Comparison of ENCODE assay signal across 27 cellular contexts in genomic region chr12:45939759-45940158, GRCh38.
"Had no signal": no experiment of that assay in that cellular context is flagged by ENCODE, and none has a peak within 500 bp of the region (broad histone marks: within the 10 kb centered on the region; RNA-seq: fewer than 3 reads in every experiment).

No MANE protein-coding gene starts in this region.

- H3K36me3 ChIP-seq: ovary had no signal

- DNase-seq: dorsolateral prefrontal cortex; effector CD4-positive, alpha-beta T cell; foreskin fibroblast; heart left ventricle; hippocampal formation; left cardiac atrium; left lung; natural killer cell; occipital lobe; ovary; posterior cingulate gyrus; psoas muscle; right cardiac atrium; spleen; stimulated activated CD4-positive, alpha-beta T cell treated with anti-CD3 and anti-CD28 coated beads, Interleukin-4, amount 100 ng/mL, for 4 hours; stimulated activated naive CD8-positive, alpha-beta T cell treated with anti-CD3 and anti-CD28 coated beads, Interleukin-15, Interleukin-2, amounts not matched to agents 100 U/mL and 50 U/mL, for 24 hours; substantia nigra; testis; tibial artery had no signal

- ATAC-seq: esophagus mucosa; gastroesophageal sphincter; heart left ventricle; left cardiac atrium; left lung; natural killer cell; psoas muscle; right cardiac atrium; stimulated activated memory B cell treated with anti-CD40 and anti-IgM and Interleukin-4, amounts not matched to agents 10 μg/mL and 1 μg/mL and 100 μg/mL, for 72 hours; stimulated activated naive CD8-positive, alpha-beta T cell treated with anti-CD3 and anti-CD28 coated beads, Interleukin-15, Interleukin-2, amounts not matched to agents 100 U/mL and 50 U/mL, for 24 hours had no signal

- FAIRE-seq: colon, islet of Langerhans had no signal

- H3K4me1 Mint-ChIP-seq: stimulated activated memory B cell treated with anti-CD40 and anti-IgM and Interleukin-4, amounts not matched to agents 10 μg/mL and 1 μg/mL and 100 μg/mL, for 72 hours had no signal

- H3K4me1 ChIP-seq: left lung, testis had no signal

- H3K9me3 ChIP-seq: gastroesophageal sphincter, heart left ventricle, left lung, ovary, psoas muscle, spleen, testis, tibial artery had no signal

- H3K9me3 Mint-ChIP-seq: natural killer cell; stimulated activated memory B cell treated with anti-CD40 and anti-IgM and Interleukin-4, amounts not matched to agents 10 μg/mL and 1 μg/mL and 100 μg/mL, for 72 hours; type B pancreatic cell had no signal

- H3K4me3 Mint-ChIP-seq: natural killer cell; stimulated activated memory B cell treated with anti-CD40 and anti-IgM and Interleukin-4, amounts not matched to agents 10 μg/mL and 1 μg/mL and 100 μg/mL, for 72 hours; type B pancreatic cell had no signal

- H3K27ac ChIP-seq: dorsolateral prefrontal cortex, epithelial cell of prostate, gastroesophageal sphincter, heart left ventricle, left lung, ovary, psoas muscle, skin epidermis, spleen, testis, tibial artery had no signal

- H3K27ac Mint-ChIP-seq: natural killer cell; stimulated activated memory B cell treated with anti-CD40 and anti-IgM and Interleukin-4, amounts not matched to agents 10 μg/mL and 1 μg/mL and 100 μg/mL, for 72 hours; type B pancreatic cell had no signal

- H3K4me3 ChIP-seq: dorsolateral prefrontal cortex, gastroesophageal sphincter, heart left ventricle, left lung, ovary, psoas muscle, skin epidermis, spleen, testis, tibial artery had no signal

- H3K27me3 Mint-ChIP-seq: stimulated activated memory B cell treated with anti-CD40 and anti-IgM and Interleukin-4, amounts not matched to agents 10 μg/mL and 1 μg/mL and 100 μg/mL, for 72 hours; type B pancreatic cell had no signal

- H3K27me3 ChIP-seq: dorsolateral prefrontal cortex, gastroesophageal sphincter, heart left ventricle, left lung, ovary, spleen, testis, tibial artery had no signal
